8 cellular contexts compared by ENCODE assay signal in genomic region chr19:40797963-40798222, GRCh38. TPM values are rescaled to one million over a fixed set of nuclear protein-coding genes. Genes with fewer than 3 reads are reported as not detected.
DNase-seq lines count a peak whose midpoint lies in the region; ATAC-seq and TF ChIP-seq lines count a peak whose summit lies in the region.

No MANE protein-coding gene starts in this region.

- intact Hi-C loops in heart left ventricle (cut with DNase I) (loop anchor here in 6 of 10 donors (1.0 to 5.0 kb wide), 5 partner anchors 20 to 83 kb away; partner anchors contain the start of genes ACTMAP (in 4 of the 6), SNRPA (in 4 of the 6) and RAB4B (in 3 of the 6)), left ventricle myocardium superior (cut with micrococcal nuclease) (no loop called here), uterus (cut with DNase I; ENCODE audit: low total_unique reads) (no loop called here)

- H3K4me1 Mint-ChIP-seq in brain (peaks cover 46% of the 10 kb centered on the region), mesothelial cell of epicardium (peaks cover 30% of the 10 kb centered on the region)

- H3K27ac Mint-ChIP-seq in brain (peak overlapping the region; percentile 98 to 100 (median 99)), mesothelial cell of epicardium (peak overlapping the region; percentile 99)

- WGBS in heart left ventricle, 4 donors: 58 to 69% (median 65%) methylated on average over 4 of the region's 4 CpGs

- peak overlapping the region in 11 of 12 donors; percentile 75 to 99 (median 97) for H3K27ac ChIP-seq in heart left ventricle
- peak overlapping the region; percentile 94 to 97 for H3K27ac ChIP-seq in uterus

- TF ChIP-seq POLR2A in heart left ventricle (IDR thresholded peaks at IDR 0.05) (no peak), uterus (IDR thresholded peaks at IDR 0.05) (no peak)

- ATAC-seq in heart left ventricle: no peak
- no peak for ATAC-seq in left ventricle myocardium superior
- ATAC-seq in GM21528 (IDR thresholded peaks at IDR 0.05; ENCODE audit: low FRiP score, unreplicated experiment): no peak

- H3K4me1 ChIP-seq in heart left ventricle: peaks cover 25 to 40% (median 32%) of the 10 kb centered on the region in 12 donors
- peaks cover 0 to 32% of the 10 kb centered on the region in 2 donors for H3K4me1 ChIP-seq in uterus

- no peaks in the 10 kb centered on the region for H3K9me3 ChIP-seq in heart left ventricle
- H3K9me3 ChIP-seq in uterus: no peaks in the 10 kb centered on the region

- no peak for DNase-seq in heart left ventricle
- DNase-seq in left ventricle myocardium superior: no peak
- no peak for DNase-seq in mesothelial cell of epicardium (ENCODE audit: low spot score in 2 of 2, unreplicated experiment in 2 of 2)
- no peak for DNase-seq in uterus
- no peak for DNase-seq in NCI-H524 treated with DMSO at 0.1 percent for 48 hours (lab: John Stamatoyannopoulos, UW)
- no peak for DNase-seq in NCI-H524 (lab: John Stamatoyannopoulos, UW)

- H3K36me3 Mint-ChIP-seq in brain (peaks cover 24% of the 10 kb centered on the region), mesothelial cell of epicardium (peaks cover 2% of the 10 kb centered on the region)

- TF ChIP-seq CTCF in heart left ventricle (IDR thresholded peaks at IDR 0.05): no peak
- no peak for TF ChIP-seq CTCF in brain (conservative IDR thresholded peaks at IDR 0.05)
- TF ChIP-seq CTCF in mesothelial cell of epicardium (IDR thresholded peaks at IDR 0.05; ENCODE audit: unreplicated experiment): no peak
- TF ChIP-seq CTCF in uterus (IDR thresholded peaks at IDR 0.05): no peak

- H3K9me3 Mint-ChIP-seq in brain: no peaks in the 10 kb centered on the region
- no peaks in the 10 kb centered on the region for H3K9me3 Mint-ChIP-seq in mesothelial cell of epicardium

- peaks cover 16% of the 10 kb centered on the region for H3K27me3 Mint-ChIP-seq in brain
- no peaks in the 10 kb centered on the region for H3K27me3 Mint-ChIP-seq in mesothelial cell of epicardium (ENCODE audit: low read depth)

- H3K27me3 ChIP-seq in heart left ventricle (no peaks in the 10 kb centered on the region), uterus (no peaks in the 10 kb centered on the region)

- H3K4me3 Mint-ChIP-seq in brain: peak overlapping the region; percentile 90 to 99 (median 96)
- peak overlapping the region; percentile 85 for H3K4me3 Mint-ChIP-seq in mesothelial cell of epicardium

- H3K4me3 ChIP-seq in heart left ventricle (peak overlapping the region in 10 of 12 donors; percentile 44 to 99 (median 95)), uterus (peak overlapping the region; percentile 42 to 47)

- H3K36me3 ChIP-seq in heart left ventricle: peaks cover 0 to 25% (median 17%) of the 10 kb centered on the region in 9 donors
- no peaks in the 10 kb centered on the region for H3K36me3 ChIP-seq in uterus

RNA-seq across cellular contexts. Expression of gene EGLN2, which starts 1.1 kb away (rescaled TPM):
- 10 to 100 TPM; 38.1 to 85.1 (median 49.2) TPM for total RNA-seq in heart left ventricle
- polyA plus RNA-seq in heart left ventricle: 10 to 100 TPM; 53.5 to 91.8 TPM
- total RNA-seq in left ventricle myocardium superior: 65.5 TPM
- polyA plus RNA-seq in brain (ENCODE audit: insufficient read depth, low read depth, low replicate concordance): 59.2 TPM
- 107 to 109 TPM (median 108 TPM) in 3 replicates for total RNA-seq in mesothelial cell of epicardium
- total RNA-seq in uterus: 100 to 1,000 TPM in 1 of 4 donors, 10 to 100 TPM in 3; 33.2 to 164 (median 78.1) TPM

RNA-seq across cellular contexts. Expression of gene RAB4B, which starts 19.8 kb away (rescaled TPM):
- total RNA-seq in heart left ventricle: 10 to 100 TPM; 12.3 to 31.3 (median 15.0) TPM
- polyA plus RNA-seq in heart left ventricle: 10 to 100 TPM; 23.7 to 50.1 TPM
- total RNA-seq in left ventricle myocardium superior: 10.1 TPM
- 98.9 TPM for polyA plus RNA-seq in brain (ENCODE audit: insufficient read depth, low read depth, low replicate concordance)
- 13.2 to 15.8 TPM (median 14.5 TPM) in 3 replicates for total RNA-seq in mesothelial cell of epicardium
- 10 to 100 TPM in 3 of 4 donors, 1 to 10 TPM in 1; 7.4 to 26.3 (median 18.1) TPM for total RNA-seq in uterus

RNA-seq across cellular contexts. Expression of gene MIA, which starts 22.6 kb away (rescaled TPM):
- 1 to 10 TPM in 2 of 9 donors, under 1 TPM in 2, not detected in 5; 0.72 to 3.0 (median 0.99) TPM for total RNA-seq in heart left ventricle
- 1 to 10 TPM in 1 of 2 donors, under 1 TPM in 1; 0.99 to 1.0 TPM for polyA plus RNA-seq in heart left ventricle
- 1.1 TPM for total RNA-seq in left ventricle myocardium superior
- not detected for polyA plus RNA-seq in brain (ENCODE audit: insufficient read depth, low read depth, low replicate concordance)
- 1.2 to 2.7 TPM (median 1.4 TPM) in 3 replicates for total RNA-seq in mesothelial cell of epicardium
- 1 to 10 TPM in 1 of 4 donors, not detected in 3; 2.8 TPM for total RNA-seq in uterus

RNA-seq across cellular contexts. Expression of gene SNRPA, which starts 46.9 kb away (rescaled TPM):
- total RNA-seq in heart left ventricle: 10 to 100 TPM; 22.5 to 50.2 (median 31.6) TPM
- polyA plus RNA-seq in heart left ventricle: 10 to 100 TPM; 23.5 to 32.3 TPM
- total RNA-seq in left ventricle myocardium superior: 41.6 TPM
- polyA plus RNA-seq in brain (ENCODE audit: insufficient read depth, low read depth, low replicate concordance): 96.2 TPM
- total RNA-seq in mesothelial cell of epicardium: 109 to 121 TPM (median 111 TPM) in 3 replicates
- 10 to 100 TPM; 12.8 to 70.2 (median 19.0) TPM for total RNA-seq in uterus

RNA-seq across cellular contexts. Expression of gene ACTMAP, which starts 47.6 kb away (rescaled TPM):
- total RNA-seq in heart left ventricle: 10 to 100 TPM in 3 of 9 donors, 1 to 10 TPM in 6; 4.2 to 11.1 (median 8.6) TPM
- polyA plus RNA-seq in heart left ventricle: 1 to 10 TPM; 4.5 to 7.7 TPM
- total RNA-seq in left ventricle myocardium superior: 6.7 TPM
- polyA plus RNA-seq in brain (ENCODE audit: insufficient read depth, low read depth, low replicate concordance): 20.5 TPM
- 14.2 to 18.4 TPM (median 15.0 TPM) in 3 replicates for total RNA-seq in mesothelial cell of epicardium
- 1 to 10 TPM in 1 of 4 donors, under 1 TPM in 1, not detected in 2; 0.48 to 6.1 TPM for total RNA-seq in uterus

Comparison
In these comparisons a context has a peak if more than half of its experiments do, and no peak if none do; other contexts are left out.
1. intact Hi-C loops: an anchor here in heart left ventricle (1.0 to 5.0 kb wide); none called in left ventricle myocardium superior and uterus.